ENCODE assay signal across 33 cellular contexts in the genomic region with DNA sequence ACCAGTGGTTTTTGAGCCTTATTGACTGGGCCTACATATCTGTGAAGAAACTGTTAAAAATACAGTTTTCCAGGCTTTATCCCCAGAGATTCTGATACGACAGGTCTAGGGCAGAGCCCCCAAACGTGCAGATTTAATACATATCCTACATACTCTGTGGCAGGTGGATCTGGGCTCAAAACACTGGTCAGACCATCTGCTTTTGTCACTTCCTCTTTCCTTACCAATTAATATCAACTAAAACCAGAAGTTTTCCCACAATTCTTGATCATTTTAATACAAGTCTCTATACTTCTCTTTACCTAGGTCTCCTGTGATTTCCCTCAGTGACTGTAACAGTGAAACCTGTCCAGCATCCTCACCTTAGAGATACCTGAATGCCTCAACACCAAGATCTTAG.
"Had no signal": no experiment of that assay in that cellular context is flagged by ENCODE, and none has a peak within 500 bp of the region (broad histone marks: within the 10 kb centered on the region; RNA-seq: fewer than 3 reads in every experiment).

No MANE protein-coding gene starts in this region.

- H3K4me1 ChIP-seq: body of pancreas, breast epithelium, SJCRH30 had no signal

- H3K4me3 ChIP-seq: body of pancreas, breast epithelium, SJCRH30, SK-N-MC had no signal

- H3K4me1 Mint-ChIP-seq: activated B cell treated with CpG ODN at 0.5 μM for 24 hours; activated naive CD8-positive, alpha-beta T cell treated with anti-CD3 and anti-CD28 coated beads, Interleukin-2, amount 10 ng/mL, durations not matched to agents 7 days and 5 days had no signal

- ATAC-seq: activated T-cell treated with anti-CD3 and anti-CD28 coated beads, Interleukin-2, amount 50 U/mL, for 4 hours; body of pancreas; Panc1 had no signal

- H3K27me3 ChIP-seq: body of pancreas, breast epithelium, SJCRH30 had no signal

- H3K36me3 ChIP-seq: breast epithelium, SJCRH30 had no signal

- H3K9me3 Mint-ChIP-seq: activated B cell treated with CpG ODN at 0.5 μM for 24 hours; activated CD4-positive, alpha-beta memory T cell treated with anti-CD3 and anti-CD28 coated beads for 36 hours; activated naive CD4-positive, alpha-beta T cell treated with anti-CD3 and anti-CD28 coated beads, Interleukin-2, amount 10 ng/mL, durations not matched to agents 7 days and 5 days; activated naive CD8-positive, alpha-beta T cell treated with anti-CD3 and anti-CD28 coated beads, Interleukin-2, amount 10 ng/mL, durations not matched to agents 7 days and 5 days; activated T-cell treated with anti-CD3 and anti-CD28 coated beads, Interleukin-2, amount 50 U/mL, for 4 hours; activated T-helper 1 cell treated with anti-CD3 and anti-CD28 coated beads, Interleukin-12 subunit alpha, Interleukin-12 subunit beta, Interleukin-2, Interleukin-4 antibody, amounts not matched to agents 30 ng/mL and 10 ng/mL and 1 ng/mL, durations not matched to agents 14 hours and 24 hours and 36 hours; T-helper 1 cell treated with Interleukin-12 subunit alpha and Interleukin-12 subunit beta and Interleukin-4 antibody, amounts not matched to agents 30 μg/mL and 1 μg/mL, for 36 hours; T-helper 2 cell treated with Interferon-gamma antibody and Interleukin-4, amounts not matched to agents 5 μg/mL and 100 μg/mL, for 36 hours had no signal

- H3K27ac Mint-ChIP-seq: activated B cell treated with CpG ODN at 0.5 μM for 24 hours; activated CD4-positive, alpha-beta memory T cell treated with anti-CD3 and anti-CD28 coated beads for 36 hours; activated naive CD4-positive, alpha-beta T cell treated with anti-CD3 and anti-CD28 coated beads, Interleukin-2, amount 10 ng/mL, durations not matched to agents 7 days and 5 days; activated naive CD8-positive, alpha-beta T cell treated with anti-CD3 and anti-CD28 coated beads, Interleukin-2, amount 10 ng/mL, durations not matched to agents 7 days and 5 days; activated T-helper 1 cell treated with anti-CD3 and anti-CD28 coated beads, Interleukin-12 subunit alpha, Interleukin-12 subunit beta, Interleukin-2, Interleukin-4 antibody, amounts not matched to agents 30 ng/mL and 10 ng/mL and 1 ng/mL, durations not matched to agents 14 hours and 24 hours and 36 hours; T-helper 1 cell treated with Interleukin-12 subunit alpha and Interleukin-12 subunit beta and Interleukin-4 antibody, amounts not matched to agents 30 μg/mL and 1 μg/mL, for 36 hours; T-helper 2 cell treated with Interferon-gamma antibody and Interleukin-4, amounts not matched to agents 5 μg/mL and 100 μg/mL, for 36 hours had no signal

- H3K27me3 Mint-ChIP-seq: activated B cell treated with CpG ODN at 0.5 μM for 24 hours; activated CD4-positive, alpha-beta memory T cell treated with anti-CD3 and anti-CD28 coated beads for 36 hours; activated naive CD4-positive, alpha-beta T cell treated with anti-CD3 and anti-CD28 coated beads, Interleukin-2, amount 10 ng/mL, durations not matched to agents 7 days and 5 days; activated naive CD8-positive, alpha-beta T cell treated with anti-CD3 and anti-CD28 coated beads, Interleukin-2, amount 10 ng/mL, durations not matched to agents 7 days and 5 days had no signal

- H3K4me3 Mint-ChIP-seq: activated B cell treated with CpG ODN at 0.5 μM for 24 hours; activated CD4-positive, alpha-beta memory T cell treated with anti-CD3 and anti-CD28 coated beads for 36 hours; activated naive CD4-positive, alpha-beta T cell treated with anti-CD3 and anti-CD28 coated beads, Interleukin-2, amount 10 ng/mL, durations not matched to agents 7 days and 5 days; activated naive CD8-positive, alpha-beta T cell treated with anti-CD3 and anti-CD28 coated beads, Interleukin-2, amount 10 ng/mL, durations not matched to agents 7 days and 5 days; activated T-cell treated with anti-CD3 and anti-CD28 coated beads, Interleukin-2, amount 50 U/mL, for 4 hours; activated T-helper 1 cell treated with anti-CD3 and anti-CD28 coated beads, Interleukin-12 subunit alpha, Interleukin-12 subunit beta, Interleukin-2, Interleukin-4 antibody, amounts not matched to agents 30 ng/mL and 10 ng/mL and 1 ng/mL, durations not matched to agents 14 hours and 24 hours and 36 hours; T-helper 1 cell treated with Interleukin-12 subunit alpha and Interleukin-12 subunit beta and Interleukin-4 antibody, amounts not matched to agents 30 μg/mL and 1 μg/mL, for 36 hours; T-helper 2 cell treated with Interferon-gamma antibody and Interleukin-4, amounts not matched to agents 5 μg/mL and 100 μg/mL, for 36 hours had no signal

- H3K27ac ChIP-seq: body of pancreas, breast epithelium, SJCRH30, SK-N-MC, VCaP had no signal

- FAIRE-seq: astrocyte, TTC549 had no signal

- DNase-seq: activated B cell treated with CpG ODN at 0.5 μM for 24 hours; activated CD4-positive, alpha-beta memory T cell treated with anti-CD3 and anti-CD28 coated beads for 36 hours; activated CD4-positive, alpha-beta T cell treated with anti-CD3 and anti-CD28 coated beads for 4 hours; activated CD4-positive, alpha-beta T cell treated with anti-CD3 and anti-CD28 coated beads, Interleukin-2, amount 50 U/mL, for 1 hour; activated CD4-positive, CD25-positive, alpha-beta regulatory T cell treated with anti-CD3 and anti-CD28 coated beads, Interleukin-2, amount 50 U/mL, for 72 hours; activated CD8-positive, alpha-beta memory T cell treated with anti-CD3 and anti-CD28 coated beads, Interleukin-2, amount 50 U/mL, for 4 hours; activated naive CD4-positive, alpha-beta T cell treated with anti-CD3 and anti-CD28 coated beads, Interleukin-2, amount 10 ng/mL, durations not matched to agents 7 days and 5 days; activated naive CD8-positive, alpha-beta T cell treated with anti-CD3 and anti-CD28 coated beads, Interleukin-2, amount 10 ng/mL, durations not matched to agents 7 days and 5 days; activated T-cell treated with anti-CD3 and anti-CD28 coated beads for 4 hours; activated T-cell treated with anti-CD3 and anti-CD28 coated beads, Interleukin-2, amount 50 U/mL, for 4 hours; amygdala; body of pancreas; cerebellar nuclear complex; KG1; MM.1S; MV-4-11; NCI-H1105; NCI-H1417 treated with DMSO at 0.1 percent for 48 hours; NCI-H187 treated with DMSO at 0.1 percent for 48 hours; NCI-H2081 treated with DMSO at 0.1 percent for 48 hours; NCI-H345; NCI-H524 treated with DMSO at 0.1 percent for 48 hours; SHP77; SJCRH30 had no signal

- H3K9me3 ChIP-seq: breast epithelium, SJCRH30 had no signal
